2 cellular contexts compared by ENCODE assay signal in genomic region chr21:45899317-45900033, GRCh38.
TF ChIP-seq lines count a peak whose summit lies in the region.

No MANE protein-coding gene starts in this region.

TF ChIP-seq in K562, 482 proteins besides CTCF, POLR2A, EP300 and RAD21:
- TF ChIP-seq ZBTB40 (IDR thresholded peaks at IDR 0.05) (no peak), ZBTB40 (CRISPR knock-in tag; IDR thresholded peaks at IDR 0.05) (no peak), ATF7 (IDR thresholded peaks at IDR 0.05) (peak; percentile 46; the same call in 1 of the 2 replicates), ATF3 (IDR thresholded peaks at IDR 0.05) (peak; percentile 25; the same call in 1 of the 2 replicates), ATF3 (CRISPR knock-in tag; conservative IDR thresholded peaks at IDR 0.05) (no peak), SAP30 (IDR thresholded peaks at IDR 0.05; ENCODE audit: borderline replicate concordance, insufficient read depth, low read depth, low read length, poor library complexity, severe bottlenecking) (no peak)

TF ChIP-seq in HepG2, 621 proteins besides CTCF, POLR2A, EP300 and RAD21:
- TF ChIP-seq CENPBD1 (CRISPR knock-in tag; IDR thresholded peaks at IDR 0.05; ENCODE audit: borderline replicate concordance, low read depth) = no peak
- no peak for TF ChIP-seq SMAD3 (CRISPR knock-in tag; IDR thresholded peaks at IDR 0.05)
- peak; percentile 81 for TF ChIP-seq ATF7 (IDR thresholded peaks at IDR 0.05)
- TF ChIP-seq ATF7 (CRISPR knock-in tag; IDR thresholded peaks at IDR 0.05) = no peak
- TF ChIP-seq ZNF773 (CRISPR knock-in tag; IDR thresholded peaks at IDR 0.05; ENCODE audit: borderline replicate concordance) = no peak
